ENCODE assay signal across 8 cellular contexts in the genomic region with DNA sequence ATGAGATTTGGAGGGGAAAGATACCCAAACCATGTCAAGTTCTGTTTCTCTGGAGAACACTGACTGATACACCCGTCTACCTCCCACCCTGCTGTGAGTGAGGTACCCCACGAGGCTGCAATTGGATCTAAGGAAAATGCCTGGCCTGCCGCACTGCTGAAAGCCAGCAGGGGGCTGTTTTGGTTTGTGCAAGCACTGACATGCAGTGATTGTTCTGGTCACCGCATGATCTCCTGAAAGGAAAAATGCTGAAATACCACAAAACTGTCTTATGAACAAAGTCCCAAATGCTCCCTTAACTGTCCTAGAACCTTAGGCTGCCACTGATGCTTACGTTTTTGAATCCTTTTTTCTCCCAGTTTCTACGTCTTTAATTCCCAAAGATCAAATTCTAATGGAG.
DNase-seq lines count a peak whose midpoint lies in the region; ATAC-seq and TF ChIP-seq lines count a peak whose summit lies in the region.

No MANE protein-coding gene starts in this region.

- H3K36me3 ChIP-seq in left ventricle myocardium inferior, result no peaks in the 10 kb centered on the region
- H3K36me3 ChIP-seq in body of pancreas (replicated peaks in 1 of 2; ENCODE audit: insufficient read depth in 1 of 2, low read depth in 2 of 2), result no peaks in the 10 kb centered on the region

- TF ChIP-seq CTCF in left ventricle myocardium inferior (IDR thresholded peaks at IDR 0.05; ENCODE audit: borderline replicate concordance) (peak; percentile 59), body of pancreas (IDR thresholded peaks at IDR 0.05) (peak in 4 of 7 experiments; percentile 10 to 43 (median 32))

- H3K4me1 ChIP-seq in left ventricle myocardium inferior (no peaks in the 10 kb centered on the region), body of pancreas (no peaks in the 10 kb centered on the region)

- DNase-seq in left ventricle myocardium inferior, result no peak
- no peak for DNase-seq in Right ventricle myocardium inferior (ENCODE audit: missing footprints)
- DNase-seq in body of pancreas, result no peak
- DNase-seq in kidney glomerular epithelial cell (lab: John Stamatoyannopoulos, UW), result peak; percentile 18
- DNase-seq in stimulated activated CD4-positive, alpha-beta T cell treated with anti-CD3 and anti-CD28 coated beads, Interleukin-1b, Interleukin-23, amount 100 ng/mL, for 48 hours, result no peak
- no peak for DNase-seq in stimulated activated CD4-positive, alpha-beta T cell treated with anti-CD3 and anti-CD28 coated beads, Interleukin-4, amount 100 ng/mL, for 4 hours
- DNase-seq in T-helper 2 cell, result no peak

- H3K9me3 ChIP-seq in left ventricle myocardium inferior (replicated peaks) (peaks cover 12% of the 10 kb centered on the region), body of pancreas (no peaks in the 10 kb centered on the region)

- H3K27me3 ChIP-seq in left ventricle myocardium inferior (ENCODE audit: low read depth) (no peaks in the 10 kb centered on the region), body of pancreas (no peaks in the 10 kb centered on the region)

- no peak for TF ChIP-seq POLR2A in body of pancreas (IDR thresholded peaks at IDR 0.05)

- H3K4me3 ChIP-seq in left ventricle myocardium inferior (no peak overlapping the region), body of pancreas (no peak overlapping the region)

- 59 to 67% methylated on average over 6 of the region's 6 CpGs for WGBS in body of pancreas, 2 donors

- no peak for ATAC-seq in Right ventricle myocardium inferior
- ATAC-seq in body of pancreas, result peak; percentile 40
- ATAC-seq in esophagus mucosa, result no peak

- no peak overlapping the region for H3K27ac ChIP-seq in left ventricle myocardium inferior (replicated peaks)
- H3K27ac ChIP-seq in body of pancreas, result no peak overlapping the region

- intact Hi-C loops in left ventricle myocardium inferior (cut with micrococcal nuclease), result no loop called here
- intact Hi-C loops in Right ventricle myocardium inferior (cut with DNase I), result no loop called here
- intact Hi-C loops in body of pancreas (cut with DNase I), result no loop called here
